Comparison of ENCODE assay signal across 9 cellular contexts in genomic region chr2:207135801-207136457, GRCh38. TPM values are rescaled to one million over a fixed set of nuclear protein-coding genes. Genes with fewer than 3 reads are reported as not detected.
DNase-seq lines count a peak whose midpoint lies in the region; ATAC-seq and TF ChIP-seq lines count a peak whose summit lies in the region.
"Had no signal": no experiment of that assay in that cellular context is flagged by ENCODE, and none has a peak within 500 bp of the region (broad histone marks: within the 10 kb centered on the region; RNA-seq: fewer than 3 reads in every experiment).

No MANE protein-coding gene starts in this region.

- H3K27ac Mint-ChIP-seq in CD14-positive monocyte: peak overlapping the region; percentile 93 to 96 (median 95)
- H3K27ac Mint-ChIP-seq in activated naive CD8-positive, alpha-beta T cell: peak overlapping the region; percentile 0
- peak overlapping the region; percentile 24 to 96 (median 87) for H3K27ac Mint-ChIP-seq in naive thymus-derived CD4-positive, alpha-beta T cell

- no peaks in the 10 kb centered on the region for H3K9me3 ChIP-seq in naive thymus-derived CD4-positive, alpha-beta T cell (ENCODE audit: control insufficient read depth in 2 of 3, low read length in 3 of 3)
- H3K9me3 ChIP-seq in PC-9 (ENCODE audit: insufficient read depth, low read depth): no peaks in the 10 kb centered on the region

- no TSS peak for BruUV-seq in PC-9 (replicated peaks; lab: Mats Ljungman, UMichigan)

- no peaks in the 10 kb centered on the region for H3F3A ChIP-seq in PC-9 (ENCODE audit: insufficient read depth, low read depth)

- DNase-seq in CD14-positive monocyte (ENCODE audit: low spot score) (no peak), HL-60 (ENCODE audit: low read depth in 1 of 2, low spot score in 1 of 2) (peak; percentile 48 to 76), PC-9 (no peak)
- no peak for DNase-seq in naive thymus-derived CD4-positive, alpha-beta T cell
- DNase-seq: SHP77 had no signal

- no peaks in the 10 kb centered on the region for H3K9me2 ChIP-seq in PC-9 (ENCODE audit: insufficient read depth)

- peaks cover 0 to 43% of the 10 kb centered on the region in 2 donors for H3K4me1 ChIP-seq in naive thymus-derived CD4-positive, alpha-beta T cell (ENCODE audit: control insufficient read depth in 2 of 2, insufficient read depth in 2 of 2, low read length in 2 of 2)
- no peaks in the 10 kb centered on the region; the same call in 1 of the 2 replicates for H3K4me1 ChIP-seq in PC-9 (replicated peaks; ENCODE audit: insufficient read depth)

- TF ChIP-seq CTCF in CD14-positive monocyte (IDR thresholded peaks at IDR 0.05): no peak
- TF ChIP-seq CTCF in HL-60 (IDR thresholded peaks at IDR 0.05; ENCODE audit: insufficient read depth, low read length): no peak
- no peak for TF ChIP-seq CTCF in PC-9 (conservative IDR thresholded peaks at IDR 0.05)

- H3K4me3 ChIP-seq in HL-60 (replicated peaks; ENCODE audit: insufficient read depth, low read length): no peak overlapping the region
- H3K4me3 ChIP-seq in naive thymus-derived CD4-positive, alpha-beta T cell (ENCODE audit: low read length): no peak overlapping the region
- H3K4me3 ChIP-seq in PC-9: no peak overlapping the region

- no peak overlapping the region for H3K4me2 ChIP-seq in PC-9

- H3K4me3 Mint-ChIP-seq in CD14-positive monocyte: peak overlapping the region; percentile 25 to 69
- H3K4me3 Mint-ChIP-seq in activated naive CD8-positive, alpha-beta T cell: peak overlapping the region; percentile 60
- H3K4me3 Mint-ChIP-seq in naive thymus-derived CD4-positive, alpha-beta T cell: peak overlapping the region; percentile 0 to 76 (median 63)

- no peaks in the 10 kb centered on the region for H3K36me3 ChIP-seq in naive thymus-derived CD4-positive, alpha-beta T cell (ENCODE audit: control insufficient read depth in 2 of 3, insufficient read depth in 3 of 3, low read length in 3 of 3)
- no peaks in the 10 kb centered on the region for H3K36me3 ChIP-seq in PC-9 (ENCODE audit: low read depth)

- peak overlapping the region; percentile 97 for H3K27ac ChIP-seq in HL-60 (replicated peaks)
- H3K27ac ChIP-seq in naive thymus-derived CD4-positive, alpha-beta T cell (ENCODE audit: low read depth, low read length): peak overlapping the region; percentile 2
- no peak overlapping the region for H3K27ac ChIP-seq in PC-9

- H3K27me3 Mint-ChIP-seq in CD14-positive monocyte (ENCODE audit: low read depth in 3 of 3): peaks cover 0 to 2% (median 0%) of the 10 kb centered on the region in 3 donors
- H3K27me3 Mint-ChIP-seq in activated naive CD8-positive, alpha-beta T cell: no peaks in the 10 kb centered on the region
- no peaks in the 10 kb centered on the region for H3K27me3 Mint-ChIP-seq in naive thymus-derived CD4-positive, alpha-beta T cell

- H2AFZ ChIP-seq in PC-9: no peak overlapping the region

- CTCF ChIA-PET in naive thymus-derived CD4-positive, alpha-beta T cell (lab: Charles Lee): no interaction called here
- CTCF ChIA-PET in PC-9 (lab: Charles Lee): no interaction called here

- POLR2A ChIA-PET in naive thymus-derived CD4-positive, alpha-beta T cell (lab: Charles Lee): interaction anchor here (0.7 to 9.5 kb wide), 2 partner anchors 30 to 575 kb away, joined by 4 to 433 read pairs; partner anchors contain the start of gene KLF7
- POLR2A ChIA-PET in PC-9 (lab: Charles Lee; ENCODE audit: unreplicated experiment): no interaction called here

- no peaks in the 10 kb centered on the region for H3K9me3 Mint-ChIP-seq in CD14-positive monocyte
- no peaks in the 10 kb centered on the region for H3K9me3 Mint-ChIP-seq in activated naive CD8-positive, alpha-beta T cell (ENCODE audit: low read depth)
- peaks cover 0 to 2% (median 0%) of the 10 kb centered on the region in 11 donors for H3K9me3 Mint-ChIP-seq in naive thymus-derived CD4-positive, alpha-beta T cell

- H3K27me3 ChIP-seq in HL-60 (ENCODE audit: insufficient read depth, poor library complexity, severe bottlenecking) (no peaks in the 10 kb centered on the region), PC-9 (ENCODE audit: insufficient read depth, low read depth) (no peaks in the 10 kb centered on the region)
- no peaks in the 10 kb centered on the region for H3K27me3 ChIP-seq in naive thymus-derived CD4-positive, alpha-beta T cell (ENCODE audit: control insufficient read depth in 2 of 2, insufficient read depth in 2 of 2, low read length in 2 of 2)

- intact Hi-C loops in CD14-positive monocyte (cut with micrococcal nuclease): loop anchor here in 1 of 2 donors (10.0 kb wide), 1 partner anchor 339 kb away; no protein-coding TSS in a partner anchor
- intact Hi-C loops in naive thymus-derived CD4-positive, alpha-beta T cell (cut with micrococcal nuclease): loop anchor here in 1 of 2 donors (1.0 kb wide), 1 partner anchor 7 kb away; no protein-coding TSS in a partner anchor
- intact Hi-C loops in PC-9 (cut with micrococcal nuclease; ENCODE audit: unreplicated experiment): no loop called here

- ATAC-seq in naive thymus-derived CD4-positive, alpha-beta T cell: peak; percentile 39
- ATAC-seq in HG02970 (IDR thresholded peaks at IDR 0.05; ENCODE audit: low FRiP score, unreplicated experiment): no peak
- ATAC-seq in HG02678 (IDR thresholded peaks at IDR 0.05; ENCODE audit: unreplicated experiment): no peak
- no peak for ATAC-seq in GM21737 (IDR thresholded peaks at IDR 0.05; ENCODE audit: unreplicated experiment)

- peaks cover 92% of the 10 kb centered on the region for H3K4me1 Mint-ChIP-seq in CD14-positive monocyte
- peaks cover 91% of the 10 kb centered on the region for H3K4me1 Mint-ChIP-seq in activated naive CD8-positive, alpha-beta T cell (ENCODE audit: low read depth)
- peaks cover 51 to 97% (median 92%) of the 10 kb centered on the region in 7 donors for H3K4me1 Mint-ChIP-seq in naive thymus-derived CD4-positive, alpha-beta T cell

- H4K20me1 ChIP-seq in PC-9 (ENCODE audit: insufficient read depth): no peaks in the 10 kb centered on the region

- peaks cover 9% of the 10 kb centered on the region; the same call in 1 of the 2 replicates for H3K79me2 ChIP-seq in PC-9 (ENCODE audit: low read depth)

- H3K36me3 Mint-ChIP-seq in CD14-positive monocyte: peaks cover 21 to 37% of the 10 kb centered on the region in 2 donors
- H3K36me3 Mint-ChIP-seq in activated naive CD8-positive, alpha-beta T cell: peaks cover 21% of the 10 kb centered on the region
- peaks cover 0 to 65% (median 28%) of the 10 kb centered on the region in 5 donors for H3K36me3 Mint-ChIP-seq in naive thymus-derived CD4-positive, alpha-beta T cell

RNA-seq across cellular contexts. Expression of gene KLF7, which starts 29.8 kb away (rescaled TPM):
- polyA plus RNA-seq in CD14-positive monocyte: 10 to 100 TPM in 1 of 2 donors, 1 to 10 TPM in 1; 9.4 to 10.3 TPM
- total RNA-seq in naive thymus-derived CD4-positive, alpha-beta T cell: 10 to 100 TPM; 25.4 to 93.3 (median 78.0) TPM
- 10 to 100 TPM; 18.7 to 23.1 TPM for polyA plus RNA-seq in naive thymus-derived CD4-positive, alpha-beta T cell
- total RNA-seq in PC-9 (2021): 12.5 and 20.0 TPM in 2 replicates

Comparison
In these comparisons a context has a peak if more than half of its experiments do, and no peak if none do; other contexts are left out.
1. DNase-seq: peak in HL-60 (2 of 2); none in CD14-positive monocyte (single experiment), naive thymus-derived CD4-positive, alpha-beta T cell (0 of 9) and PC-9 (0 of 2).
2. H3K27ac Mint-ChIP-seq: peak in every context shown above with its lines; median percentile 95 in CD14-positive monocyte; 87 in naive thymus-derived CD4-positive, alpha-beta T cell; 0 in activated naive CD8-positive, alpha-beta T cell.
3. Peak in every context shown above with its lines, with median percentiles within 50 percentile points of each other: H3K4me3 Mint-ChIP-seq.